In genomic region chr6:70903665-70904452, GRCh38 we compare ENCODE assay signal across 28 cellular contexts. TPM values are rescaled to one million over a fixed set of nuclear protein-coding genes. Genes with fewer than 3 reads are reported as not detected.
"Had no signal": no experiment of that assay in that cellular context is flagged by ENCODE, and none has a peak within 500 bp of the region (broad histone marks: within the 10 kb centered on the region; RNA-seq: fewer than 3 reads in every experiment).

No MANE protein-coding gene starts in this region.

- H3K27ac ChIP-seq: neural progenitor cell, ovary, parathyroid adenoma, psoas muscle, skin epidermis, spleen, suprapubic skin, testis, tibial artery, transverse colon, upper lobe of right lung, uterus had no signal

- H3K4me1 ChIP-seq: neural progenitor cell, parathyroid adenoma, psoas muscle, spleen, suprapubic skin, testis, tibial artery, transverse colon, upper lobe of right lung, uterus had no signal

- ATAC-seq: natural killer cell; psoas muscle; right cardiac atrium; sciatic nerve; stimulated activated memory B cell treated with anti-CD40 and anti-IgM and Interleukin-4, amounts not matched to agents 10 μg/mL and 1 μg/mL and 100 μg/mL, for 72 hours; stimulated activated naive CD8-positive, alpha-beta T cell treated with anti-CD3 and anti-CD28 coated beads, Interleukin-15, amount 100 ng/mL, for 72 hours; stimulated activated naive CD8-positive, alpha-beta T cell treated with anti-CD3 and anti-CD28 coated beads, Interleukin-15, Interleukin-2, amounts not matched to agents 100 U/mL and 50 U/mL, for 24 hours; upper lobe of right lung had no signal

- H3K27me3 ChIP-seq: neural progenitor cell, ovary, spleen, suprapubic skin, testis, tibial artery, transverse colon, upper lobe of right lung, uterus had no signal

- H3K4me3 ChIP-seq: neural progenitor cell, ovary, psoas muscle, skin epidermis, smooth muscle cell, spleen, suprapubic skin, testis, tibial artery, transverse colon, upper lobe of right lung, uterus had no signal

- H3K4me2 ChIP-seq: neural progenitor cell, smooth muscle cell had no signal

- H3K79me2 ChIP-seq: parathyroid adenoma had no signal

- DNase-seq: natural killer cell; occipital lobe; ovary; posterior cingulate gyrus; psoas muscle; right cardiac atrium; spleen; stimulated activated CD4-positive, alpha-beta T cell treated with anti-CD3 and anti-CD28 coated beads, Interleukin-12 subunit alpha, Interleukin-12 subunit beta, amount 100 ng/mL, for 4 hours; stimulated activated CD4-positive, alpha-beta T cell treated with anti-CD3 and anti-CD28 coated beads, Interleukin-1b, Interleukin-23, amount 100 ng/mL, for 48 hours; stimulated activated CD4-positive, alpha-beta T cell treated with anti-CD3 and anti-CD28 coated beads, Interleukin-4, amount 100 ng/mL, for 1 hour; stimulated activated CD4-positive, alpha-beta T cell treated with anti-CD3 and anti-CD28 coated beads, Interleukin-4, amount 100 ng/mL, for 4 hours; stimulated activated CD8-positive, alpha-beta memory T cell treated with anti-CD3 and anti-CD28 coated beads, Interleukin-4, amount 100 ng/mL, for 48 hours; stimulated activated naive CD4-positive, alpha-beta T cell; stimulated activated naive CD8-positive, alpha-beta T cell treated with anti-CD3 and anti-CD28 coated beads, Interleukin-15, amount 100 ng/mL, for 72 hours; stimulated activated naive CD8-positive, alpha-beta T cell treated with anti-CD3 and anti-CD28 coated beads, Interleukin-15, Interleukin-2, amounts not matched to agents 100 U/mL and 50 U/mL, for 24 hours; substantia nigra; testis; tibial artery; transverse colon; upper lobe of right lung; uterus had no signal

- H3K9me3 ChIP-seq: ovary, psoas muscle, spleen, suprapubic skin, testis, tibial artery, transverse colon, upper lobe of right lung, uterus had no signal

- H3K9ac ChIP-seq: neural progenitor cell, parathyroid adenoma had no signal

- H3K36me3 ChIP-seq: neural progenitor cell, ovary, spleen, suprapubic skin, tibial artery, transverse colon, upper lobe of right lung, uterus had no signal

- H2AFZ ChIP-seq: neural progenitor cell, parathyroid adenoma had no signal

RNA-seq across cellular contexts. Expression of gene B3GAT2, which starts 53.0 kb away (rescaled TPM):
- total RNA-seq: natural killer cell, psoas muscle, sciatic nerve, transverse colon, upper lobe of right lung had no signal
